In genomic region chr3:117355566-117355965, GRCh38 we compare ENCODE assay signal across 8 cellular contexts.
A peak's percentile ranks its signal among the peaks of the same experiment; 100 is the strongest.
DNase-seq lines count a peak whose midpoint lies in the region; ATAC-seq and TF ChIP-seq lines count a peak whose summit lies in the region.

No MANE protein-coding gene starts in this region.

- no peak overlapping the region for H3K4me3 Mint-ChIP-seq in HFFc6

- TF ChIP-seq CTCF in fibroblast of the aortic adventitia (IDR thresholded peaks at IDR 0.05; ENCODE audit: insufficient read depth, low read length) (peak; percentile 33), testis (IDR thresholded peaks at IDR 0.05) (peak in 2 of 3 experiments; percentile 37 to 42), HFFc6 (IDR thresholded peaks at IDR 0.05) (no peak; the same call in 1 of the 2 replicates)

- intact Hi-C loops in testis (cut with DNase I; ENCODE audit: low total_unique reads), result no loop called here

- no peaks in the 10 kb centered on the region for H3K9me3 ChIP-seq in testis

- TF ChIP-seq POLR2A in testis (IDR thresholded peaks at IDR 0.05), result no peak

- WGBS in testis, 2 donors, result 73 to 76% methylated on average over 4 of the region's 4 CpGs

- no peaks in the 10 kb centered on the region for H3K27me3 Mint-ChIP-seq in HFFc6 (ENCODE audit: insufficient read depth)

- H3K27me3 ChIP-seq in testis, result no peaks in the 10 kb centered on the region

- peak; percentile 21 for DNase-seq in ELF-1 (ENCODE audit: low read depth, low spot score)
- DNase-seq in NCI-H526 treated with DMSO at 0.1 percent for 48 hours (lab: John Stamatoyannopoulos, UW), result peak; percentile 17
- peak; percentile 6 for DNase-seq in fibroblast of the aortic adventitia (ENCODE audit: low read depth)
- peak; percentile 25 for DNase-seq in testis
- no peak for DNase-seq in HFFc6

- no peak overlapping the region for H3K27ac Mint-ChIP-seq in HFFc6

- H3K36me3 ChIP-seq in testis (ENCODE audit: low read depth, missing control alignments), result no peaks in the 10 kb centered on the region

- H3K27ac ChIP-seq in testis, result no peak overlapping the region

- H3K4me1 ChIP-seq in testis, result no peaks in the 10 kb centered on the region

- no peak overlapping the region for H3K4me3 ChIP-seq in fibroblast of the aortic adventitia (ENCODE audit: low read depth, low read length)
- no peak overlapping the region for H3K4me3 ChIP-seq in testis

- H3K9me3 Mint-ChIP-seq in HFFc6, result peaks cover 27% of the 10 kb centered on the region

- ATAC-seq in HG02642 (IDR thresholded peaks at IDR 0.05; ENCODE audit: poor library complexity, unreplicated experiment), result peak; percentile 61
- ATAC-seq in HG03139 (IDR thresholded peaks at IDR 0.05; ENCODE audit: unreplicated experiment), result no peak
- ATAC-seq in HG03135 (IDR thresholded peaks at IDR 0.05; ENCODE audit: unreplicated experiment), result no peak

- H3K36me3 Mint-ChIP-seq in HFFc6 (ENCODE audit: low read depth), result no peaks in the 10 kb centered on the region

- H3K4me1 Mint-ChIP-seq in HFFc6 (ENCODE audit: low read depth), result no peaks in the 10 kb centered on the region
